Comparison of ENCODE assay signal across 12 cellular contexts in the genomic region with DNA sequence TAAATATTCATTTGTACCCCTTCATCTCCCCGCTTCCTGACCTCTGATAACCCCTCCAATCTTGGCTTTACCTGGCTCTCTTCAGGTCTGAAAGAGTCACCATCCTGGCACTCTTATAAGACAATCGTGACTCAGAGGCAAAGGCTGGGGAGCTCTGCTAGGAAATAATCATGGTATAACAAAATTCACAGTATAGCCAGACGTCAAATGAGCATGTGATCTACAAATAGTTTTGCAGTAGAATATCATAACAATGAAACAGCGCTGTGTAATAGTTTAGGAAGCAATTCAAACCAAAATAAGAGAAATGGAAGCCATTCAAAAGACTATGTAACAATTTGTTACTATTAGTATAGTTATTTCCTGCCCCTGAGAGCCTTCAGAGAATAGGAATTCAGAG. TPM values are rescaled to one million over a fixed set of nuclear protein-coding genes. Genes with fewer than 3 reads are reported as not detected.
A peak's percentile ranks its signal among the peaks of the same experiment; 100 is the strongest.
DNase-seq lines count a peak whose midpoint lies in the region; ATAC-seq and TF ChIP-seq lines count a peak whose summit lies in the region.
"Had no signal": no experiment of that assay in that cellular context is flagged by ENCODE, and none has a peak within 500 bp of the region (broad histone marks: within the 10 kb centered on the region; RNA-seq: fewer than 3 reads in every experiment).

No MANE protein-coding gene starts in this region.

- TF ChIP-seq CTCF in foreskin fibroblast (IDR thresholded peaks at IDR 0.05; ENCODE audit: low read depth, low read length), result no peak

- no peaks in the 10 kb centered on the region for H3K36me3 ChIP-seq in adipocyte (ENCODE audit: control insufficient read depth, insufficient read depth, low read length, severe bottlenecking)
- H3K36me3 ChIP-seq: SJSA1 had no signal

- CTCF ChIA-PET in activated CD4-positive, alpha-beta memory T cell treated with anti-CD3 and anti-CD28 coated beads, Interleukin-2, amount 10 ng/mL, durations not matched to agents 7 days and 5 days (lab: Charles Lee), result no interaction called here

- no peaks in the 10 kb centered on the region for H3K36me3 Mint-ChIP-seq in stimulated activated naive CD8-positive, alpha-beta T cell treated with anti-CD3 and anti-CD28 coated beads, Interleukin-15, Interleukin-2, amounts not matched to agents 100 ng/mL and 50 ng/mL, for 24 hours (ENCODE audit: low read depth)
- no peaks in the 10 kb centered on the region for H3K36me3 Mint-ChIP-seq in activated CD4-positive, alpha-beta memory T cell treated with anti-CD3 and anti-CD28 coated beads, Interleukin-2, amount 10 ng/mL, durations not matched to agents 7 days and 5 days (ENCODE audit: low read depth)

- H3K4me1 ChIP-seq in adipocyte (ENCODE audit: control insufficient read depth, insufficient read depth, low read length), result peaks cover 36% of the 10 kb centered on the region

- peaks cover 10% of the 10 kb centered on the region for H3K4me1 Mint-ChIP-seq in stimulated activated naive CD8-positive, alpha-beta T cell treated with anti-CD3 and anti-CD28 coated beads, Interleukin-15, Interleukin-2, amounts not matched to agents 100 ng/mL and 50 ng/mL, for 24 hours (ENCODE audit: low read depth)
- H3K4me1 Mint-ChIP-seq in stimulated activated naive CD8-positive, alpha-beta T cell treated with anti-CD3 and anti-CD28 coated beads, Interleukin-15, amount 100 ng/mL, for 72 hours, result no peaks in the 10 kb centered on the region
- peaks cover 8% of the 10 kb centered on the region for H3K4me1 Mint-ChIP-seq in activated CD4-positive, alpha-beta memory T cell treated with anti-CD3 and anti-CD28 coated beads, Interleukin-2, amount 10 ng/mL, durations not matched to agents 7 days and 5 days

- H3K4me3 ChIP-seq in adipocyte (ENCODE audit: low read length) (peak overlapping the region; percentile 14), foreskin fibroblast (ENCODE audit: low read depth in 1 of 2, low read length in 2 of 2) (peak overlapping the region; percentile 4 to 25)
- H3K4me3 ChIP-seq: SJSA1 had no signal

- POLR2A ChIA-PET in activated CD4-positive, alpha-beta memory T cell treated with anti-CD3 and anti-CD28 coated beads, Interleukin-2, amount 10 ng/mL, durations not matched to agents 7 days and 5 days (lab: Charles Lee), result no interaction called here

- no peaks in the 10 kb centered on the region for H3K27me3 ChIP-seq in adipocyte (replicated peaks; ENCODE audit: control insufficient read depth, insufficient read depth, low read length)
- H3K27me3 ChIP-seq: SJSA1 had no signal

- H3K9ac ChIP-seq in adipocyte (ENCODE audit: low read length), result no peak overlapping the region

- H3K9me3 Mint-ChIP-seq in stimulated activated naive CD8-positive, alpha-beta T cell treated with anti-CD3 and anti-CD28 coated beads, Interleukin-15, Interleukin-2, amounts not matched to agents 100 ng/mL and 50 ng/mL, for 24 hours, result no peaks in the 10 kb centered on the region
- H3K9me3 Mint-ChIP-seq in stimulated activated naive CD8-positive, alpha-beta T cell treated with anti-CD3 and anti-CD28 coated beads, Interleukin-15, amount 100 ng/mL, for 72 hours, result no peaks in the 10 kb centered on the region
- H3K9me3 Mint-ChIP-seq in activated CD4-positive, alpha-beta memory T cell treated with anti-CD3 and anti-CD28 coated beads, Interleukin-2, amount 10 ng/mL, durations not matched to agents 7 days and 5 days, result no peaks in the 10 kb centered on the region

- no peak for ATAC-seq in stimulated activated naive CD8-positive, alpha-beta T cell treated with anti-CD3 and anti-CD28 coated beads, Interleukin-15, amount 100 ng/mL, for 72 hours
- ATAC-seq in GM18870 (IDR thresholded peaks at IDR 0.05; ENCODE audit: unreplicated experiment) (no peak), HG02623 (IDR thresholded peaks at IDR 0.05; ENCODE audit: unreplicated experiment) (no peak)

- H3K27me3 Mint-ChIP-seq in stimulated activated naive CD8-positive, alpha-beta T cell treated with anti-CD3 and anti-CD28 coated beads, Interleukin-15, Interleukin-2, amounts not matched to agents 100 ng/mL and 50 ng/mL, for 24 hours, result peaks cover 4% of the 10 kb centered on the region
- no peaks in the 10 kb centered on the region for H3K27me3 Mint-ChIP-seq in stimulated activated naive CD8-positive, alpha-beta T cell treated with anti-CD3 and anti-CD28 coated beads, Interleukin-15, amount 100 ng/mL, for 72 hours
- peaks cover under 1% of the 10 kb centered on the region for H3K27me3 Mint-ChIP-seq in activated CD4-positive, alpha-beta memory T cell treated with anti-CD3 and anti-CD28 coated beads, Interleukin-2, amount 10 ng/mL, durations not matched to agents 7 days and 5 days

- no peaks in the 10 kb centered on the region for H3K9me3 ChIP-seq in adipocyte (ENCODE audit: control insufficient read depth, low read length)
- H3K9me3 ChIP-seq: SJSA1 had no signal

- H3K27ac Mint-ChIP-seq in stimulated activated naive CD8-positive, alpha-beta T cell treated with anti-CD3 and anti-CD28 coated beads, Interleukin-15, Interleukin-2, amounts not matched to agents 100 ng/mL and 50 ng/mL, for 24 hours, result no peak overlapping the region
- no peak overlapping the region for H3K27ac Mint-ChIP-seq in stimulated activated naive CD8-positive, alpha-beta T cell treated with anti-CD3 and anti-CD28 coated beads, Interleukin-15, amount 100 ng/mL, for 72 hours
- no peak overlapping the region for H3K27ac Mint-ChIP-seq in activated CD4-positive, alpha-beta memory T cell treated with anti-CD3 and anti-CD28 coated beads, Interleukin-2, amount 10 ng/mL, durations not matched to agents 7 days and 5 days

- no peak for DNase-seq in stimulated activated naive CD8-positive, alpha-beta T cell treated with anti-CD3 and anti-CD28 coated beads, Interleukin-15, amount 100 ng/mL, for 72 hours
- DNase-seq in adipocyte (ENCODE audit: low read depth), result peak; percentile 69
- peak; percentile 64 to 77 for DNase-seq in foreskin fibroblast
- no peak for DNase-seq in C1 segment of cervical spinal cord (lab: John Stamatoyannopoulos, UW)
- DNase-seq in activated CD4-positive, alpha-beta memory T cell treated with anti-CD3 and anti-CD28 coated beads, Interleukin-2, amount 10 ng/mL, durations not matched to agents 7 days and 5 days, result no peak
- DNase-seq: midbrain, NCI-H69 had no signal

- H3K4me3 Mint-ChIP-seq in stimulated activated naive CD8-positive, alpha-beta T cell treated with anti-CD3 and anti-CD28 coated beads, Interleukin-15, Interleukin-2, amounts not matched to agents 100 ng/mL and 50 ng/mL, for 24 hours, result peak overlapping the region; percentile 42
- H3K4me3 Mint-ChIP-seq in stimulated activated naive CD8-positive, alpha-beta T cell treated with anti-CD3 and anti-CD28 coated beads, Interleukin-15, amount 100 ng/mL, for 72 hours, result no peak overlapping the region
- no peak overlapping the region for H3K4me3 Mint-ChIP-seq in activated CD4-positive, alpha-beta memory T cell treated with anti-CD3 and anti-CD28 coated beads, Interleukin-2, amount 10 ng/mL, durations not matched to agents 7 days and 5 days

RNA-seq across cellular contexts. Expression of a gene that starts 34.2 kb away (rescaled TPM):
- not detected for total RNA-seq in activated CD4-positive, alpha-beta memory T cell treated with anti-CD3 and anti-CD28 coated beads, Interleukin-2, amount 10 ng/mL, durations not matched to agents 7 days and 5 days
- total RNA-seq: glomerular endothelial cell had no signal

Comparison
In these comparisons a context has a peak if more than half of its experiments do, and no peak if none do; other contexts are left out.
1. DNase-seq: peak in adipocyte (single experiment) and foreskin fibroblast (2 of 2); none in stimulated activated naive CD8-positive, alpha-beta T cell treated with anti-CD3 and anti-CD28 coated beads, Interleukin-15, amount 100 ng/mL, for 72 hours (0 of 2), C1 segment of cervical spinal cord (0 of 14) and activated CD4-positive, alpha-beta memory T cell treated with anti-CD3 and anti-CD28 coated beads, Interleukin-2, amount 10 ng/mL, durations not matched to agents 7 days and 5 days (single experiment).